In the genomic region with DNA sequence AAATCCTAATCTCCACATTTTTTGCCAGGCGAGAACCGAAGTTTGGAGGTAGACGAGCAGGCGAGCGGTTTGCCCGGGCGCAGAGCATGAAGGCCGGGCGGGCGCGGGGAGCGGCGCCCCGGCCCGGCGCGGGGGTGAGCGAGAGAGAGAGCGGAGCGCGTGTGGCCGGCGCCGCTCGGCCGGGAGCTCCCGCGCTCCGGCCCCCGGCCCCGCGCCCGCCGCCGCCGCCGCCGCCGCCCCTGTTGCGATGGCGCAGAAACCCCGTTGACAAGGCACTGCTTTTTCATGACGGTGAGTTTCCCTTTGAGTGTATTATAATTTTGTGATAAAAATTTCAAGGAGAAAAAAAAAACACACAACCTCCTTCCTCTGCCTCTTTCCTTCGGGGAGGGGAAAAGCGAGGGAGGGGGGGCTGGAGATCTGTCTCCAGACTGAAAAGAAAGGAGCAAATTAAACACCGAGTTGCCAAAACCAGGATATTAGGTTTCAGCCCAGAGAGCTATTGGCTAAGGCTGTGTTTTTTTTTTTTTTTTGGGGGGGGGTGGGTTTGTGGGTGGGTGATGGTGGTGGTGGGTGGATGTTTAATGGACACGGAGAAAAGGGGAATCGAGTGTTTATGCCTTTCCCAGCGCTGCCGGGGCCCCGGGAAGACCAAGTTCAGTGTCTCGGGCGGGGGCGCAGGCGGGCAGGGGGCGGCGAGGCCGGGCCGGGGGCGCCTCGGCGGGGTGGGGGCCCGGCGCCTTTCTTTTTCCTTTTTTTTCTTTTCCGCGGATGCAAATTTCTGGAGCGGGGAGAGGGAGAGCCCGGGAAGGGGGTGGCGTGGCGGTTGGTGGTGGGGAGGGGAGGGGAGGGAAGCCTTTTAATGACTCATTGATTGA, we compare ENCODE assay signal across 1 cellular context.
TF ChIP-seq lines count a peak whose summit lies in the region.

A gene with protein sequence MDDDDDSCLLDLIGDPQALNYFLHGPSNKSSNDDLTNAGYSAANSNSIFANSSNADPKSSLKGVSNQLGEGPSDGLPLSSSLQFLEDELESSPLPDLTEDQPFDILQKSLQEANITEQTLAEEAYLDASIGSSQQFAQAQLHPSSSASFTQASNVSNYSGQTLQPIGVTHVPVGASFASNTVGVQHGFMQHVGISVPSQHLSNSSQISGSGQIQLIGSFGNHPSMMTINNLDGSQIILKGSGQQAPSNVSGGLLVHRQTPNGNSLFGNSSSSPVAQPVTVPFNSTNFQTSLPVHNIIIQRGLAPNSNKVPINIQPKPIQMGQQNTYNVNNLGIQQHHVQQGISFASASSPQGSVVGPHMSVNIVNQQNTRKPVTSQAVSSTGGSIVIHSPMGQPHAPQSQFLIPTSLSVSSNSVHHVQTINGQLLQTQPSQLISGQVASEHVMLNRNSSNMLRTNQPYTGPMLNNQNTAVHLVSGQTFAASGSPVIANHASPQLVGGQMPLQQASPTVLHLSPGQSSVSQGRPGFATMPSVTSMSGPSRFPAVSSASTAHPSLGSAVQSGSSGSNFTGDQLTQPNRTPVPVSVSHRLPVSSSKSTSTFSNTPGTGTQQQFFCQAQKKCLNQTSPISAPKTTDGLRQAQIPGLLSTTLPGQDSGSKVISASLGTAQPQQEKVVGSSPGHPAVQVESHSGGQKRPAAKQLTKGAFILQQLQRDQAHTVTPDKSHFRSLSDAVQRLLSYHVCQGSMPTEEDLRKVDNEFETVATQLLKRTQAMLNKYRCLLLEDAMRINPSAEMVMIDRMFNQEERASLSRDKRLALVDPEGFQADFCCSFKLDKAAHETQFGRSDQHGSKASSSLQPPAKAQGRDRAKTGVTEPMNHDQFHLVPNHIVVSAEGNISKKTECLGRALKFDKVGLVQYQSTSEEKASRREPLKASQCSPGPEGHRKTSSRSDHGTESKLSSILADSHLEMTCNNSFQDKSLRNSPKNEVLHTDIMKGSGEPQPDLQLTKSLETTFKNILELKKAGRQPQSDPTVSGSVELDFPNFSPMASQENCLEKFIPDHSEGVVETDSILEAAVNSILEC (plus strand): TSS at position 242 of the 878 bp plus-strand sequence. CDS start 39,971 bp downstream, outside the sequence.

TF ChIP-seq in K562, 482 proteins besides CTCF, POLR2A, EP300 and RAD21 (continued from another document and continues in another):
- no peak for TF ChIP-seq TEAD4 (IDR thresholded peaks at IDR 0.05; ENCODE audit: low read length)
- TF ChIP-seq TEAD4 (CRISPR knock-in tag; IDR thresholded peaks at IDR 0.05; ENCODE audit: borderline replicate concordance), result no peak
- no peak for TF ChIP-seq KAT8 (IDR thresholded peaks at IDR 0.05; ENCODE audit: low read depth)
- peak; percentile 81; the same call in 1 of the 2 replicates for TF ChIP-seq GTF2E2 (tag; IDR thresholded peaks at IDR 0.05)
- TF ChIP-seq FOXM1 (IDR thresholded peaks at IDR 0.05; ENCODE audit: low read depth), result 0 out of 2 replicates have a peak, but pooled peaks have one; percentile 21
- no peak for TF ChIP-seq FOXM1 (CRISPR knock-in tag; IDR thresholded peaks at IDR 0.05; ENCODE audit: low read depth)
- no peak for TF ChIP-seq KDM4B (IDR thresholded peaks at IDR 0.05; ENCODE audit: borderline replicate concordance in 2 of 2, low read depth in 1 of 2)
- TF ChIP-seq SRSF1 (IDR thresholded peaks at IDR 0.05; ENCODE audit: low read depth, low read length), result no peak
- TF ChIP-seq, protein P1, sequence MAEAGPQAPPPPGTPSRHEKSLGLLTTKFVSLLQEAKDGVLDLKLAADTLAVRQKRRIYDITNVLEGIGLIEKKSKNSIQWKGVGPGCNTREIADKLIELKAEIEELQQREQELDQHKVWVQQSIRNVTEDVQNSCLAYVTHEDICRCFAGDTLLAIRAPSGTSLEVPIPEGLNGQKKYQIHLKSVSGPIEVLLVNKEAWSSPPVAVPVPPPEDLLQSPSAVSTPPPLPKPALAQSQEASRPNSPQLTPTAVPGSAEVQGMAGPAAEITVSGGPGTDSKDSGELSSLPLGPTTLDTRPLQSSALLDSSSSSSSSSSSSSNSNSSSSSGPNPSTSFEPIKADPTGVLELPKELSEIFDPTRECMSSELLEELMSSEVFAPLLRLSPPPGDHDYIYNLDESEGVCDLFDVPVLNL (CRISPR knock-in tag; IDR thresholded peaks at IDR 0.05; ENCODE audit: low read depth), result no peak
- no peak for TF ChIP-seq POLR2AphosphoS2 (IDR thresholded peaks at IDR 0.05; ENCODE audit: low read length)
- TF ChIP-seq, protein P2, sequence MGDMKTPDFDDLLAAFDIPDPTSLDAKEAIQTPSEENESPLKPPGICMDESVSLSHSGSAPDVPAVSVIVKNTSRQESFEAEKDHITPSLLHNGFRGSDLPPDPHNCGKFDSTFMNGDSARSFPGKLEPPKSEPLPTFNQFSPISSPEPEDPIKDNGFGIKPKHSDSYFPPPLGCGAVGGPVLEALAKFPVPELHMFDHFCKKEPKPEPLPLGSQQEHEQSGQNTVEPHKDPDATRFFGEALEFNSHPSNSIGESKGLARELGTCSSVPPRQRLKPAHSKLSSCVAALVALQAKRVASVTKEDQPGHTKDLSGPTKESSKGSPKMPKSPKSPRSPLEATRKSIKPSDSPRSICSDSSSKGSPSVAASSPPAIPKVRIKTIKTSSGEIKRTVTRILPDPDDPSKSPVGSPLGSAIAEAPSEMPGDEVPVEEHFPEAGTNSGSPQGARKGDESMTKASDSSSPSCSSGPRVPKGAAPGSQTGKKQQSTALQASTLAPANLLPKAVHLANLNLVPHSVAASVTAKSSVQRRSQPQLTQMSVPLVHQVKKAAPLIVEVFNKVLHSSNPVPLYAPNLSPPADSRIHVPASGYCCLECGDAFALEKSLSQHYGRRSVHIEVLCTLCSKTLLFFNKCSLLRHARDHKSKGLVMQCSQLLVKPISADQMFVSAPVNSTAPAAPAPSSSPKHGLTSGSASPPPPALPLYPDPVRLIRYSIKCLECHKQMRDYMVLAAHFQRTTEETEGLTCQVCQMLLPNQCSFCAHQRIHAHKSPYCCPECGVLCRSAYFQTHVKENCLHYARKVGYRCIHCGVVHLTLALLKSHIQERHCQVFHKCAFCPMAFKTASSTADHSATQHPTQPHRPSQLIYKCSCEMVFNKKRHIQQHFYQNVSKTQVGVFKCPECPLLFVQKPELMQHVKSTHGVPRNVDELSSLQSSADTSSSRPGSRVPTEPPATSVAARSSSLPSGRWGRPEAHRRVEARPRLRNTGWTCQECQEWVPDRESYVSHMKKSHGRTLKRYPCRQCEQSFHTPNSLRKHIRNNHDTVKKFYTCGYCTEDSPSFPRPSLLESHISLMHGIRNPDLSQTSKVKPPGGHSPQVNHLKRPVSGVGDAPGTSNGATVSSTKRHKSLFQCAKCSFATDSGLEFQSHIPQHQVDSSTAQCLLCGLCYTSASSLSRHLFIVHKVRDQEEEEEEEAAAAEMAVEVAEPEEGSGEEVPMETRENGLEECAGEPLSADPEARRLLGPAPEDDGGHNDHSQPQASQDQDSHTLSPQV (IDR thresholded peaks at IDR 0.05), result no peak
- peak; percentile 78 for TF ChIP-seq TAF1 (IDR thresholded peaks at IDR 0.05; ENCODE audit: control insufficient read depth, extremely low read depth, insufficient read depth, low read length, severe bottlenecking)
- TF ChIP-seq, protein P3, sequence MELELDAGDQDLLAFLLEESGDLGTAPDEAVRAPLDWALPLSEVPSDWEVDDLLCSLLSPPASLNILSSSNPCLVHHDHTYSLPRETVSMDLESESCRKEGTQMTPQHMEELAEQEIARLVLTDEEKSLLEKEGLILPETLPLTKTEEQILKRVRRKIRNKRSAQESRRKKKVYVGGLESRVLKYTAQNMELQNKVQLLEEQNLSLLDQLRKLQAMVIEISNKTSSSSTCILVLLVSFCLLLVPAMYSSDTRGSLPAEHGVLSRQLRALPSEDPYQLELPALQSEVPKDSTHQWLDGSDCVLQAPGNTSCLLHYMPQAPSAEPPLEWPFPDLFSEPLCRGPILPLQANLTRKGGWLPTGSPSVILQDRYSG (tag; conservative IDR thresholded peaks at IDR 0.05; ENCODE audit: low read depth), result no peak
- TF ChIP-seq, protein P4, sequence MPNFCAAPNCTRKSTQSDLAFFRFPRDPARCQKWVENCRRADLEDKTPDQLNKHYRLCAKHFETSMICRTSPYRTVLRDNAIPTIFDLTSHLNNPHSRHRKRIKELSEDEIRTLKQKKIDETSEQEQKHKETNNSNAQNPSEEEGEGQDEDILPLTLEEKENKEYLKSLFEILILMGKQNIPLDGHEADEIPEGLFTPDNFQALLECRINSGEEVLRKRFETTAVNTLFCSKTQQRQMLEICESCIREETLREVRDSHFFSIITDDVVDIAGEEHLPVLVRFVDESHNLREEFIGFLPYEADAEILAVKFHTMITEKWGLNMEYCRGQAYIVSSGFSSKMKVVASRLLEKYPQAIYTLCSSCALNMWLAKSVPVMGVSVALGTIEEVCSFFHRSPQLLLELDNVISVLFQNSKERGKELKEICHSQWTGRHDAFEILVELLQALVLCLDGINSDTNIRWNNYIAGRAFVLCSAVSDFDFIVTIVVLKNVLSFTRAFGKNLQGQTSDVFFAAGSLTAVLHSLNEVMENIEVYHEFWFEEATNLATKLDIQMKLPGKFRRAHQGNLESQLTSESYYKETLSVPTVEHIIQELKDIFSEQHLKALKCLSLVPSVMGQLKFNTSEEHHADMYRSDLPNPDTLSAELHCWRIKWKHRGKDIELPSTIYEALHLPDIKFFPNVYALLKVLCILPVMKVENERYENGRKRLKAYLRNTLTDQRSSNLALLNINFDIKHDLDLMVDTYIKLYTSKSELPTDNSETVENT (CRISPR knock-in tag; IDR thresholded peaks at IDR 0.05), result no peak
- no peak for TF ChIP-seq ZNF696 (CRISPR knock-in tag; conservative IDR thresholded peaks at IDR 0.05)
- no peak for TF ChIP-seq MTF1 (CRISPR knock-in tag; IDR thresholded peaks at IDR 0.05; ENCODE audit: borderline replicate concordance)
- TF ChIP-seq ZNF239 (CRISPR knock-in tag; IDR thresholded peaks at IDR 0.05), result no peak
- TF ChIP-seq GATA2 (CRISPR knock-in tag; IDR thresholded peaks at IDR 0.05), result no peak
- no peak for TF ChIP-seq RBM15 (IDR thresholded peaks at IDR 0.05; ENCODE audit: insufficient read depth, low read length)
- no peak for TF ChIP-seq U2AF2 (optimal IDR thresholded peaks at IDR 0.05; ENCODE audit: low read depth, low read length)
- no peak for TF ChIP-seq ADNP (tag; IDR thresholded peaks at IDR 0.05)
- no peak; the same call in 1 of the 2 replicates for TF ChIP-seq LCOR (CRISPR knock-in tag; IDR thresholded peaks at IDR 0.05)
- no peak for TF ChIP-seq SMARCE1 (IDR thresholded peaks at IDR 0.05)
- TF ChIP-seq, protein P5, sequence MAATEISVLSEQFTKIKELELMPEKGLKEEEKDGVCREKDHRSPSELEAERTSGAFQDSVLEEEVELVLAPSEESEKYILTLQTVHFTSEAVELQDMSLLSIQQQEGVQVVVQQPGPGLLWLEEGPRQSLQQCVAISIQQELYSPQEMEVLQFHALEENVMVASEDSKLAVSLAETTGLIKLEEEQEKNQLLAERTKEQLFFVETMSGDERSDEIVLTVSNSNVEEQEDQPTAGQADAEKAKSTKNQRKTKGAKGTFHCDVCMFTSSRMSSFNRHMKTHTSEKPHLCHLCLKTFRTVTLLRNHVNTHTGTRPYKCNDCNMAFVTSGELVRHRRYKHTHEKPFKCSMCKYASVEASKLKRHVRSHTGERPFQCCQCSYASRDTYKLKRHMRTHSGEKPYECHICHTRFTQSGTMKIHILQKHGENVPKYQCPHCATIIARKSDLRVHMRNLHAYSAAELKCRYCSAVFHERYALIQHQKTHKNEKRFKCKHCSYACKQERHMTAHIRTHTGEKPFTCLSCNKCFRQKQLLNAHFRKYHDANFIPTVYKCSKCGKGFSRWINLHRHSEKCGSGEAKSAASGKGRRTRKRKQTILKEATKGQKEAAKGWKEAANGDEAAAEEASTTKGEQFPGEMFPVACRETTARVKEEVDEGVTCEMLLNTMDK (IDR thresholded peaks at IDR 0.05; ENCODE audit: borderline replicate concordance, insufficient read depth, low read depth, low read length, poor library complexity, severe bottlenecking), result no peak
- TF ChIP-seq, protein P6, sequence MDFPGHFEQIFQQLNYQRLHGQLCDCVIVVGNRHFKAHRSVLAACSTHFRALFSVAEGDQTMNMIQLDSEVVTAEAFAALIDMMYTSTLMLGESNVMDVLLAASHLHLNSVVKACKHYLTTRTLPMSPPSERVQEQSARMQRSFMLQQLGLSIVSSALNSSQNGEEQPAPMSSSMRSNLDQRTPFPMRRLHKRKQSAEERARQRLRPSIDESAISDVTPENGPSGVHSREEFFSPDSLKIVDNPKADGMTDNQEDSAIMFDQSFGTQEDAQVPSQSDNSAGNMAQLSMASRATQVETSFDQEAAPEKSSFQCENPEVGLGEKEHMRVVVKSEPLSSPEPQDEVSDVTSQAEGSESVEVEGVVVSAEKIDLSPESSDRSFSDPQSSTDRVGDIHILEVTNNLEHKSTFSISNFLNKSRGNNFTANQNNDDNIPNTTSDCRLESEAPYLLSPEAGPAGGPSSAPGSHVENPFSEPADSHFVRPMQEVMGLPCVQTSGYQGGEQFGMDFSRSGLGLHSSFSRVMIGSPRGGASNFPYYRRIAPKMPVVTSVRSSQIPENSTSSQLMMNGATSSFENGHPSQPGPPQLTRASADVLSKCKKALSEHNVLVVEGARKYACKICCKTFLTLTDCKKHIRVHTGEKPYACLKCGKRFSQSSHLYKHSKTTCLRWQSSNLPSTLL (IDR thresholded peaks at IDR 0.05), result no peak
- peak; percentile 70 for TF ChIP-seq CXXC5 (CRISPR knock-in tag; IDR thresholded peaks at IDR 0.05)
- no peak for TF ChIP-seq MYBL2 (IDR thresholded peaks at IDR 0.05; ENCODE audit: low read depth)
- no peak for TF ChIP-seq MYBL2 (CRISPR knock-in tag; IDR thresholded peaks at IDR 0.05; ENCODE audit: borderline replicate concordance)
- TF ChIP-seq, protein P7, sequence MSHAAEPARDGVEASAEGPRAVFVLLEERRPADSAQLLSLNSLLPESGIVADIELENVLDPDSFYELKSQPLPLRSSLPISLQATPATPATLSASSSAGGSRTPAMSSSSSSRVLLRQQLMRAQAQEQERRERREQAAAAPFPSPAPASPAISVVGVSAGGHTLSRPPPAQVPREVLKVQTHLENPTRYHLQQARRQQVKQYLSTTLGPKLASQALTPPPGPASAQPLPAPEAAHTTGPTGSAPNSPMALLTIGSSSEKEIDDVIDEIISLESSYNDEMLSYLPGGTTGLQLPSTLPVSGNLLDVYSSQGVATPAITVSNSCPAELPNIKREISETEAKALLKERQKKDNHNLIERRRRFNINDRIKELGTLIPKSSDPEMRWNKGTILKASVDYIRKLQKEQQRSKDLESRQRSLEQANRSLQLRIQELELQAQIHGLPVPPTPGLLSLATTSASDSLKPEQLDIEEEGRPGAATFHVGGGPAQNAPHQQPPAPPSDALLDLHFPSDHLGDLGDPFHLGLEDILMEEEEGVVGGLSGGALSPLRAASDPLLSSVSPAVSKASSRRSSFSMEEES (CRISPR knock-in tag; IDR thresholded peaks at IDR 0.05), result no peak
- no peak; the same call in 1 of the 2 replicates for TF ChIP-seq NFRKB (IDR thresholded peaks at IDR 0.05; ENCODE audit: low read depth)
- TF ChIP-seq MBD2 (IDR thresholded peaks at IDR 0.05; ENCODE audit: borderline replicate concordance, low read depth), result no peak; the same call in 1 of the 2 replicates
- TF ChIP-seq KHSRP (IDR thresholded peaks at IDR 0.05), result no peak
- no peak for TF ChIP-seq ARID1B (IDR thresholded peaks at IDR 0.05)
- TF ChIP-seq SRSF9 (IDR thresholded peaks at IDR 0.05; ENCODE audit: borderline replicate concordance, low read depth, low read length), result no peak
